In genomic region chr6:144149894-144150672, GRCh38 we compare ENCODE assay signal across 8 cellular contexts. TPM values are rescaled to one million over a fixed set of nuclear protein-coding genes. Genes with fewer than 3 reads are reported as not detected.
DNase-seq lines count a peak whose midpoint lies in the region; ATAC-seq, FAIRE-seq and TF ChIP-seq lines count a peak whose summit lies in the region.

Gene STX11 (plus strand): TSS chr6:144150517. CDS start chr6:144186628, 36,111 bp downstream.

- FAIRE-seq in endothelial cell of umbilical vein (lab: Jason Lieb, UNC) = peak; percentile 64

- H3K27ac ChIP-seq in endothelial cell of umbilical vein (ENCODE audit: insufficient read depth, low read depth, low read length) (peak within 1 kb of the TSS; percentile 72), mucosa of rectum (ENCODE audit: low read depth in 2 of 2, low read length in 2 of 2) (peak within 1 kb of the TSS; percentile 70 to 77)

- no TSS peak for BruUV-seq in endothelial cell of umbilical vein (replicated peaks; lab: Mats Ljungman, UMichigan)

- H3K79me2 ChIP-seq in endothelial cell of umbilical vein (ENCODE audit: control insufficient read depth, insufficient read depth, low read length) = peaks cover 2% of the 10 kb centered on the region

- peak; percentile 75 for TF ChIP-seq POLR2A in endothelial cell of umbilical vein (IDR thresholded peaks at IDR 0.05; ENCODE audit: low read depth, low read length)

- no peaks in the 10 kb centered on the region for H4K20me1 ChIP-seq in endothelial cell of umbilical vein (replicated peaks; ENCODE audit: control insufficient read depth, extremely low read depth, insufficient read depth, low read length)

- peaks cover 16% of the 10 kb centered on the region for H3K4me1 ChIP-seq in endothelial cell of umbilical vein (ENCODE audit: control insufficient read depth, extremely low read depth, insufficient read depth, low read length)
- peaks cover 5 to 11% of the 10 kb centered on the region in 2 donors for H3K4me1 ChIP-seq in mucosa of rectum (ENCODE audit: control insufficient read depth in 2 of 2, insufficient read depth in 2 of 2, low read length in 2 of 2)

- peak; percentile 54 to 78 (median 78) for DNase-seq in NCI-H1417 (lab: John Stamatoyannopoulos, UW)
- DNase-seq in NCI-H1417 treated with DMSO at 0.1 percent for 48 hours (lab: John Stamatoyannopoulos, UW) = no peak
- peak; percentile 52 for DNase-seq in NCI-H748 treated with DMSO at 0.1 percent for 48 hours (lab: John Stamatoyannopoulos, UW)
- DNase-seq in endothelial cell of umbilical vein (ENCODE audit: low read depth, low spot score) = peak; percentile 53
- peak; percentile 85 for DNase-seq in stimulated activated CD8-positive, alpha-beta memory T cell treated with anti-CD3 and anti-CD28 coated beads, Interleukin-4, amount 100 ng/mL, for 48 hours

- dilution Hi-C loops in endothelial cell of umbilical vein (cut with MboI; ENCODE audit: extremely low pct_ligation_motif_present, low sequenced_read_pairs) = no loop called here

- H3K27me3 ChIP-seq in endothelial cell of umbilical vein (ENCODE audit: control insufficient read depth in 2 of 2, insufficient read depth in 2 of 2, low read length in 2 of 2) (no peaks in the 10 kb centered on the region), mucosa of rectum (ENCODE audit: control insufficient read depth in 2 of 2, insufficient read depth in 2 of 2, low read length in 2 of 2) (peaks cover 6 to 16% of the 10 kb centered on the region in 2 donors)

- H3K4me2 ChIP-seq in endothelial cell of umbilical vein (ENCODE audit: insufficient read depth, low read length) = peak within 1 kb of the TSS; percentile 83

- peak within 1 kb of the TSS; percentile 41 to 69 (median 52) for H3K4me3 ChIP-seq in endothelial cell of umbilical vein (replicated peaks in 1 of 3; ENCODE audit: insufficient read depth in 1 of 3, low read depth in 1 of 3, low read length in 3 of 3)
- peak within 1 kb of the TSS; percentile 71 to 72 for H3K4me3 ChIP-seq in mucosa of rectum (ENCODE audit: low read length in 2 of 2)

- no peak for TF ChIP-seq CTCF in endothelial cell of umbilical vein (IDR thresholded peaks at IDR 0.05; ENCODE audit: extremely low read depth in 1 of 2, insufficient read depth in 1 of 2, low read depth in 1 of 2, low read length in 2 of 2)

- POLR2A ChIA-PET in activated CD8-positive, alpha-beta memory T cell treated with anti-CD3 and anti-CD28 coated beads for 36 hours (lab: Charles Lee) = interaction anchor here (0.5 kb wide), 1 partner anchor 56 kb away, joined by 3 read pairs; no protein-coding TSS in a partner anchor
- POLR2A ChIA-PET in endothelial cell of umbilical vein (lab: Charles Lee) = interaction anchor here (0.5 to 0.7 kb wide), 2 partner anchors 40 to 58 kb away, joined by 4 to 5 read pairs; no protein-coding TSS in a partner anchor

- intact Hi-C loops in endothelial cell of umbilical vein (cut with micrococcal nuclease) = loop anchor here (1.0 to 5.0 kb wide), 4 partner anchors 8 to 137 kb away; partner anchors contain the start of gene UTRN

- H2AFZ ChIP-seq in endothelial cell of umbilical vein (ENCODE audit: low read depth, low read length) = peak within 1 kb of the TSS; percentile 96

- CTCF ChIA-PET in activated CD8-positive, alpha-beta memory T cell treated with anti-CD3 and anti-CD28 coated beads for 36 hours (lab: Charles Lee) = interaction anchor here (1.0 to 1.4 kb wide), 3 partner anchors 16 to 67 kb away, joined by 3 to 5 read pairs (median 3); no protein-coding TSS in a partner anchor
- CTCF ChIA-PET in endothelial cell of umbilical vein (lab: Charles Lee) = interaction anchor here (0.6 to 1.9 kb wide), 5 partner anchors 10 to 69 kb away, joined by 3 to 9 read pairs (median 5); no protein-coding TSS in a partner anchor

- no peaks in the 10 kb centered on the region for H3K36me3 ChIP-seq in endothelial cell of umbilical vein (ENCODE audit: control insufficient read depth in 2 of 2, extremely low read depth in 1 of 2, insufficient read depth in 2 of 2, low read length in 2 of 2)
- no peaks in the 10 kb centered on the region for H3K36me3 ChIP-seq in mucosa of rectum (ENCODE audit: control insufficient read depth in 2 of 2, insufficient read depth in 2 of 2, low read length in 2 of 2)

- no peaks in the 10 kb centered on the region for H3K9me3 ChIP-seq in endothelial cell of umbilical vein (replicated peaks; ENCODE audit: control insufficient read depth, insufficient read depth, low read length)
- H3K9me3 ChIP-seq in mucosa of rectum (ENCODE audit: control insufficient read depth in 2 of 2, low read length in 2 of 2) = no peaks in the 10 kb centered on the region

- peak within 1 kb of the TSS; percentile 71 for H3K9ac ChIP-seq in endothelial cell of umbilical vein (replicated peaks; ENCODE audit: extremely low read depth, insufficient read depth, low read length)
- H3K9ac ChIP-seq in mucosa of rectum (ENCODE audit: low read depth in 1 of 2, low read length in 2 of 2) = peak within 1 kb of the TSS; percentile 59 to 72

- no peaks in the 10 kb centered on the region for H3K9me1 ChIP-seq in endothelial cell of umbilical vein (replicated peaks; ENCODE audit: control insufficient read depth, extremely low read depth, insufficient read depth, low read length)

- peak; percentile 61 for ATAC-seq in HG02973 (IDR thresholded peaks at IDR 0.05; ENCODE audit: unreplicated experiment)

TF ChIP-seq in endothelial cell of umbilical vein, 7 proteins besides CTCF, POLR2A, EP300 and RAD21:
- TF ChIP-seq MYC (IDR thresholded peaks at IDR 0.05; ENCODE audit: low read depth, low read length) (no peak), JUN (IDR thresholded peaks at IDR 0.05; ENCODE audit: borderline replicate concordance, insufficient read depth, insufficient read length, low read depth) (no peak), POLR2AphosphoS5 (IDR thresholded peaks at IDR 0.05; ENCODE audit: insufficient read depth, low read depth, low read length) (peak; percentile 66), GATA2 (IDR thresholded peaks at IDR 0.05; ENCODE audit: insufficient read depth, insufficient read length, low read depth, low read length) (no peak)
TF ChIP-seq in endothelial cell of umbilical vein: peak in this region for 1.

RNA-seq across cellular contexts. Expression of gene STX11, which starts in this region (rescaled TPM):
- 10 to 100 TPM; 23.1 to 24.7 TPM for total RNA-seq in activated CD8-positive, alpha-beta memory T cell treated with anti-CD3 and anti-CD28 coated beads for 36 hours
- total RNA-seq in endothelial cell of umbilical vein = 4.7 and 6.0 TPM in 2 replicates
- 8.5 and 8.9 TPM in 2 replicates for polyA plus RNA-seq in endothelial cell of umbilical vein
- 7.6 and 9.9 TPM in 2 replicates for polyA plus RNA-seq in endothelial cell of umbilical vein (2011; cell fraction: cytosol; rRNA removed)
- 4.4 and 4.6 TPM in 2 replicates for polyA plus RNA-seq in endothelial cell of umbilical vein (2011; cell fraction: nucleus; rRNA removed)
- 5.2 and 6.5 TPM in 2 replicates for polyA plus RNA-seq in endothelial cell of umbilical vein (2012)
- 5.5 and 7.8 TPM in 2 replicates for polyA minus RNA-seq in endothelial cell of umbilical vein
- polyA minus RNA-seq in endothelial cell of umbilical vein (2011; cell fraction: cytosol; rRNA and poly(A)+ RNA removed) = 0.82 TPM
- polyA minus RNA-seq in endothelial cell of umbilical vein (2011; cell fraction: nucleus; rRNA and poly(A)+ RNA removed) = 3.3 and 5.2 TPM in 2 replicates
